ENCODE assay signal across 16 cellular contexts in the genomic region with DNA sequence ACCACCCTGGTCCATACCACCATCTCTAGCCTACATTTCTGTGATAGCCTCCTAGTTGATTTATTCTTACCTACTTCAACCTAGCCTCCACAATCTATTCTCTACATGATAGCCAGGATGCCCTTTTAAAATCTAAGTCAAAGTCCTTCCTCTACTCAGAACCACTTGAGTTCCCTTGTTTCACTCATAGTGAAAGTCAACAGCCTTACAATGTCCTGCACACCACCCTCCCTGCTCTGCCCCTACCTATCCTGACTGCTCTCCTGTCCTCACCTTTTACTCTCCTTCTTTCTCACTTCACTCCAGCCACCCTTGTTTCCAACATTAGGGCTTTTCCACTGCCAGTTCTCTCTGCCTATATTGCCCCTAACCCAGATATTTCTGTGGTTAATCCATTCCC.
A peak's percentile ranks its signal among the peaks of the same experiment; 100 is the strongest.
DNase-seq lines count a peak whose midpoint lies in the region; ATAC-seq, FAIRE-seq and TF ChIP-seq lines count a peak whose summit lies in the region.
"Had no signal": no experiment of that assay in that cellular context is flagged by ENCODE, and none has a peak within 500 bp of the region (broad histone marks: within the 10 kb centered on the region; RNA-seq: fewer than 3 reads in every experiment).

No MANE protein-coding gene starts in this region.

- no peaks in the 10 kb centered on the region for H3K9me3 Mint-ChIP-seq in activated T-cell treated with anti-CD3 and anti-CD28 coated beads, Interleukin-2, amount 50 U/mL, for 4 hours
- H3K9me3 Mint-ChIP-seq: activated B cell treated with CpG ODN at 0.5 μM for 24 hours; nephron; stimulated activated effector memory CD8-positive, alpha-beta T cell treated with anti-CD3 and anti-CD28 coated beads, Interleukin-12 subunit alpha, Interleukin-12 subunit beta, amount 100 ng/mL, for 72 hours had no signal

- FAIRE-seq in GM12892 (lab: Jason Lieb, UNC): peak; percentile 85
- FAIRE-seq: A549 had no signal

- peak; percentile 49 for ATAC-seq in GM19452 (IDR thresholded peaks at IDR 0.05; ENCODE audit: unreplicated experiment)
- peak; percentile 47 for ATAC-seq in HG02678 (IDR thresholded peaks at IDR 0.05; ENCODE audit: unreplicated experiment)
- peak; percentile 59 for ATAC-seq in HG03354 (IDR thresholded peaks at IDR 0.05; ENCODE audit: poor library complexity, severe bottlenecking, unreplicated experiment)
- no peak for ATAC-seq in activated T-cell treated with anti-CD3 and anti-CD28 coated beads, Interleukin-2, amount 50 U/mL, for 4 hours
- ATAC-seq: A549; stimulated activated effector memory CD8-positive, alpha-beta T cell treated with anti-CD3 and anti-CD28 coated beads, Interleukin-12 subunit alpha, Interleukin-12 subunit beta, amount 100 ng/mL, for 72 hours had no signal

- no peak for TF ChIP-seq POLR2A in GM12892 (IDR thresholded peaks at IDR 0.05; ENCODE audit: low read depth, low read length)

- H3K4me1 Mint-ChIP-seq in activated T-cell treated with anti-CD3 and anti-CD28 coated beads, Interleukin-2, amount 50 U/mL, for 4 hours (ENCODE audit: low read depth): no peaks in the 10 kb centered on the region
- H3K4me1 Mint-ChIP-seq: nephron; stimulated activated effector memory CD8-positive, alpha-beta T cell treated with anti-CD3 and anti-CD28 coated beads, Interleukin-12 subunit alpha, Interleukin-12 subunit beta, amount 100 ng/mL, for 72 hours had no signal

- H3K4me3 Mint-ChIP-seq in activated T-cell treated with anti-CD3 and anti-CD28 coated beads, Interleukin-2, amount 50 U/mL, for 4 hours: no peak overlapping the region
- H3K4me3 Mint-ChIP-seq: activated B cell treated with CpG ODN at 0.5 μM for 24 hours; nephron; stimulated activated effector memory CD8-positive, alpha-beta T cell treated with anti-CD3 and anti-CD28 coated beads, Interleukin-12 subunit alpha, Interleukin-12 subunit beta, amount 100 ng/mL, for 72 hours had no signal

- H3K36me3 Mint-ChIP-seq in activated T-cell treated with anti-CD3 and anti-CD28 coated beads, Interleukin-2, amount 50 U/mL, for 4 hours (ENCODE audit: insufficient read depth): no peaks in the 10 kb centered on the region
- H3K36me3 Mint-ChIP-seq: stimulated activated effector memory CD8-positive, alpha-beta T cell treated with anti-CD3 and anti-CD28 coated beads, Interleukin-12 subunit alpha, Interleukin-12 subunit beta, amount 100 ng/mL, for 72 hours had no signal

- no peaks in the 10 kb centered on the region for H3K27me3 Mint-ChIP-seq in activated T-cell treated with anti-CD3 and anti-CD28 coated beads, Interleukin-2, amount 50 U/mL, for 4 hours (ENCODE audit: low read depth)
- H3K27me3 Mint-ChIP-seq: activated B cell treated with CpG ODN at 0.5 μM for 24 hours had no signal

- DNase-seq in GM12892 (ENCODE audit: insufficient read length): no peak
- no peak for DNase-seq in DMS 273 (lab: John Stamatoyannopoulos, UW; ENCODE audit: unreplicated experiment)
- no peak for DNase-seq in activated T-cell treated with anti-CD3 and anti-CD28 coated beads, Interleukin-2, amount 50 U/mL, for 4 hours
- DNase-seq in amniotic stem cell (lab: John Stamatoyannopoulos, UW): no peak
- DNase-seq in NCI-H510A treated with DMSO at 0.1 percent for 48 hours (lab: John Stamatoyannopoulos, UW): no peak
- DNase-seq: activated B cell treated with CpG ODN at 0.5 μM for 24 hours; adrenal gland; NCI-H2171 treated with DMSO at 0.1 percent for 48 hours; OCI-M1; stimulated activated CD4-positive, alpha-beta T cell treated with anti-CD3 and anti-CD28 coated beads, Interleukin-2, amount 100 ng/mL, for 48 hours had no signal

Comparison
In these comparisons a context has a peak if more than half of its experiments do, and no peak if none do; other contexts are left out.
1. ATAC-seq: peak in GM19452 (single experiment), HG02678 (single experiment) and HG03354 (single experiment); none in activated T-cell treated with anti-CD3 and anti-CD28 coated beads, Interleukin-2, amount 50 U/mL, for 4 hours (0 of 2).